In the genomic region with DNA sequence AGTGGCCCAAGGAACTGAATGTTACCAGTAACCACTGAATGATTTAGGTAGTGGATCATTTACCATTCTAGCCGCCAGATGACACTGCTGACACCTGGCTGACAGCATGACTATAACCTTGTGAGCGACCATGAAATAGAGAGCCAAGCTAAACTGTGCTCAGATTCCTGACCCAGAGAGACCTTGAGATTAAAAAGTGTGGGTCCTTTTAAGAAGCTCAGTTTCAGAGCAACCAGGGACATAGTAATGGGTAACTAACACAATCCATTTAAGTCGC, we compare ENCODE assay signal across 1 cellular context.
TF ChIP-seq lines count a peak whose summit lies in the region.

No MANE protein-coding gene starts in this region.

TF ChIP-seq in SK-N-SH treated with all-trans-retinoic acid at 6 μM for 48 hours, 23 proteins besides CTCF, POLR2A, EP300 and RAD21 (continued from another document):
- TF ChIP-seq CREB5 (CRISPR knock-in tag; IDR thresholded peaks at IDR 0.05; ENCODE audit: low read depth), result no peak
- TF ChIP-seq TCF4 (CRISPR knock-in tag; IDR thresholded peaks at IDR 0.05; ENCODE audit: borderline replicate concordance), result no peak
- TF ChIP-seq ZC3H10 (CRISPR knock-in tag; IDR thresholded peaks at IDR 0.05), result no peak
- TF ChIP-seq ARNTL (CRISPR knock-in tag; IDR thresholded peaks at IDR 0.05; ENCODE audit: borderline replicate concordance, low read depth), result no peak
